ENCODE assay signal across 17 cellular contexts in genomic region chr1:119808491-119808890, GRCh38. TPM values are rescaled to one million over a fixed set of nuclear protein-coding genes. Genes with fewer than 3 reads are reported as not detected.
DNase-seq lines count a peak whose midpoint lies in the region; ATAC-seq, FAIRE-seq and TF ChIP-seq lines count a peak whose summit lies in the region.
"Had no signal": no experiment of that assay in that cellular context is flagged by ENCODE, and none has a peak within 500 bp of the region (broad histone marks: within the 10 kb centered on the region; RNA-seq: fewer than 3 reads in every experiment).

No MANE protein-coding gene starts in this region.

- ATAC-seq in HG03039 (IDR thresholded peaks at IDR 0.05; ENCODE audit: unreplicated experiment), result no peak

- TF ChIP-seq POLR2A in erythroblast (IDR thresholded peaks at IDR 0.05; ENCODE audit: low read length), result no peak

- no peak for FAIRE-seq in frontal cortex (lab: Jason Lieb, UNC)
- FAIRE-seq: endometrium had no signal

- DNase-seq in GM04504 (ENCODE audit: low read depth) (peak; percentile 22), HT1080 (ENCODE audit: low read depth) (peak; percentile 59), RPMI7951 (ENCODE audit: low read depth) (peak; percentile 48), myocyte (ENCODE audit: low read depth) (peak; percentile 45), frontal cortex (ENCODE audit: low spot score in 2 of 2) (no peak), erythroblast (lab: John Stamatoyannopoulos, UW) (no peak)
- no peak for DNase-seq in activated naive CD4-positive, alpha-beta T cell treated with anti-CD3 and anti-CD28 coated beads, Interleukin-2, amount 50 U/mL, for 16 hours

RNA-seq across cellular contexts. Expression of gene REG4, which starts 2.8 kb away (rescaled TPM):
- 0.06 and 0.37 TPM in 2 replicates for total RNA-seq in HT1080 (2014; rRNA removed; shearing (Covaris generic))
- 0.43 and 0.83 TPM in 2 replicates for polyA plus RNA-seq in HT1080 (2015; cell fraction: cytosol; rRNA removed)
- polyA plus RNA-seq in HT1080 (2015; cell fraction: nucleus; rRNA removed), result 0.43 and 0.45 TPM in 2 replicates
- total RNA-seq in RPMI7951 (2014; rRNA removed; shearing (Covaris generic)), result not detected in 2 replicates
- total RNA-seq in myocyte, result not detected in 2 replicates
- not detected for polyA plus RNA-seq in myocyte (2012)
- not detected for total RNA-seq in frontal cortex
- total RNA-seq: cardiac muscle cell, H7, K562, left ventricle myocardium inferior, SJSA1 had no signal
- polyA plus RNA-seq: cardiac muscle cell, immature natural killer cell, K562 had no signal

RNA-seq across cellular contexts. Expression of gene HMGCS2, which starts 39.8 kb away (rescaled TPM):
- total RNA-seq in HT1080 (2014; rRNA removed; shearing (Covaris generic)), result not detected in 2 replicates
- not detected in 2 replicates for polyA plus RNA-seq in HT1080 (2015; cell fraction: cytosol; rRNA removed)
- not detected in 2 replicates for polyA plus RNA-seq in HT1080 (2015; cell fraction: nucleus; rRNA removed)
- total RNA-seq in RPMI7951 (2014; rRNA removed; shearing (Covaris generic)), result not detected in 2 replicates
- total RNA-seq in myocyte, result not detected in 2 replicates
- not detected for polyA plus RNA-seq in myocyte (2012)
- total RNA-seq in frontal cortex, result not detected
- total RNA-seq: cardiac muscle cell; H7; natural killer cell treated with Interleukin-12 subunit alpha and Interleukin-12 subunit beta and Interleukin-15 and Interleukin-18, amount 100 ng/mL, for 72 hours; SJSA1; T-helper 17 cell had no signal
- polyA plus RNA-seq: immature natural killer cell, K562 had no signal

Comparison
In these comparisons a context has a peak if more than half of its experiments do, and no peak if none do; other contexts are left out.
1. DNase-seq: peak in GM04504 (single experiment), HT1080 (single experiment), RPMI7951 (single experiment) and myocyte (single experiment); none in frontal cortex (0 of 2), erythroblast (0 of 2) and activated naive CD4-positive, alpha-beta T cell treated with anti-CD3 and anti-CD28 coated beads, Interleukin-2, amount 50 U/mL, for 16 hours (single experiment).